ENCODE assay signal across 23 cellular contexts in genomic region chr11:47314992-47315391, GRCh38. TPM values are rescaled to one million over a fixed set of nuclear protein-coding genes. Genes with fewer than 3 reads are reported as not detected.
"Had no signal": no experiment of that assay in that cellular context is flagged by ENCODE, and none has a peak within 500 bp of the region (broad histone marks: within the 10 kb centered on the region; RNA-seq: fewer than 3 reads in every experiment).

No MANE protein-coding gene starts in this region.

- H3K27me3 Mint-ChIP-seq: activated CD4-positive, alpha-beta memory T cell treated with anti-CD3 and anti-CD28 coated beads, Interleukin-2, amount 10 ng/mL, durations not matched to agents 7 days and 5 days; activated CD8-positive, alpha-beta memory T cell treated with anti-CD3 and anti-CD28 coated beads, Interleukin-2, amount 10 ng/mL, durations not matched to agents 7 days and 5 days; activated naive CD8-positive, alpha-beta T cell treated with anti-CD3 and anti-CD28 coated beads, Interleukin-2, amount 50 U/mL, for 24 hours; brain; progenitor cell of endocrine pancreas had no signal

- H3K9me3 ChIP-seq: tibial artery had no signal

- H3K9me3 Mint-ChIP-seq: activated CD4-positive, alpha-beta memory T cell treated with anti-CD3 and anti-CD28 coated beads, Interleukin-2, amount 10 ng/mL, durations not matched to agents 7 days and 5 days; activated naive CD8-positive, alpha-beta T cell treated with anti-CD3 and anti-CD28 coated beads, Interleukin-2, amount 50 U/mL, for 24 hours; activated T-helper 2 cell treated with anti-CD3 and anti-CD28 coated beads, Interferon-gamma antibody, Interleukin-2, Interleukin-4, amounts not matched to agents 10 μg/mL and 5 μg/mL and 100 μg/mL, durations not matched to agents 14 hours and 24 hours and 36 hours; brain; nephron had no signal

- H3K4me1 Mint-ChIP-seq: brain, nephron had no signal

- H3K27me3 ChIP-seq: tibial artery had no signal

- H3K27ac ChIP-seq: tibial artery had no signal

- H3K4me3 ChIP-seq: lung, tibial artery had no signal

- H3K4me1 ChIP-seq: tibial artery had no signal

- H3K27ac Mint-ChIP-seq: activated CD4-positive, alpha-beta memory T cell treated with anti-CD3 and anti-CD28 coated beads, Interleukin-2, amount 10 ng/mL, durations not matched to agents 7 days and 5 days; activated CD8-positive, alpha-beta memory T cell treated with anti-CD3 and anti-CD28 coated beads, Interleukin-2, amount 10 ng/mL, durations not matched to agents 7 days and 5 days; activated naive CD8-positive, alpha-beta T cell treated with anti-CD3 and anti-CD28 coated beads, Interleukin-2, amount 50 U/mL, for 24 hours; activated T-helper 2 cell treated with anti-CD3 and anti-CD28 coated beads, Interferon-gamma antibody, Interleukin-2, Interleukin-4, amounts not matched to agents 10 μg/mL and 5 μg/mL and 100 μg/mL, durations not matched to agents 14 hours and 24 hours and 36 hours; nephron; progenitor cell of endocrine pancreas had no signal

- H3K4me3 Mint-ChIP-seq: activated CD4-positive, alpha-beta memory T cell treated with anti-CD3 and anti-CD28 coated beads, Interleukin-2, amount 10 ng/mL, durations not matched to agents 7 days and 5 days; activated CD8-positive, alpha-beta memory T cell treated with anti-CD3 and anti-CD28 coated beads, Interleukin-2, amount 10 ng/mL, durations not matched to agents 7 days and 5 days; activated naive CD8-positive, alpha-beta T cell treated with anti-CD3 and anti-CD28 coated beads, Interleukin-2, amount 50 U/mL, for 24 hours; brain; nephron had no signal

- ATAC-seq: activated CD8-positive, alpha-beta memory T cell treated with anti-CD3 and anti-CD28 coated beads, Interleukin-2, amount 10 ng/mL, durations not matched to agents 7 days and 5 days; activated naive CD8-positive, alpha-beta T cell treated with anti-CD3 and anti-CD28 coated beads, Interleukin-2, amount 50 U/mL, for 24 hours; esophagus mucosa; left lobe of liver had no signal

- DNase-seq: activated CD4-positive, alpha-beta memory T cell treated with anti-CD3 and anti-CD28 coated beads, Interleukin-2, amount 10 ng/mL, durations not matched to agents 7 days and 5 days; activated CD4-positive, alpha-beta T cell treated with anti-CD3 and anti-CD28 coated beads for 48 hours; activated CD4-positive, CD25-positive, alpha-beta regulatory T cell; activated CD8-positive, alpha-beta memory T cell treated with anti-CD3 and anti-CD28 coated beads, Interleukin-2, amount 10 ng/mL, durations not matched to agents 7 days and 5 days; activated naive CD4-positive, alpha-beta T cell treated with Interleukin-2 at 50 U/mL for 16 hours; activated naive CD8-positive, alpha-beta T cell treated with anti-CD3 and anti-CD28 coated beads, Interleukin-2, amount 50 U/mL, for 24 hours; anterior cingulate cortex; cortex of kidney; midbrain; stimulated activated CD4-positive, alpha-beta T cell treated with anti-CD3 and anti-CD28 coated beads, Interleukin-12 subunit alpha, Interleukin-12 subunit beta, amount 100 ng/mL, for 4 hours; stimulated activated CD4-positive, alpha-beta T cell treated with anti-CD3 and anti-CD28 coated beads, Interleukin-1b, Interleukin-23, amount 100 ng/mL, for 48 hours; stimulated activated naive CD4-positive, alpha-beta T cell treated with Interleukin-2 at 50 U/mL for 16 hours had no signal

RNA-seq across cellular contexts. Expression of gene MYBPC3, which starts 37.5 kb away (rescaled TPM):
- total RNA-seq: activated CD4-positive, alpha-beta memory T cell treated with anti-CD3 and anti-CD28 coated beads, Interleukin-2, amount 10 ng/mL, durations not matched to agents 7 days and 5 days; activated CD8-positive, alpha-beta memory T cell treated with anti-CD3 and anti-CD28 coated beads, Interleukin-2, amount 10 ng/mL, durations not matched to agents 7 days and 5 days; activated T-helper 2 cell treated with anti-CD3 and anti-CD28 coated beads, Interferon-gamma antibody, Interleukin-2, Interleukin-4, amounts not matched to agents 10 μg/mL and 5 μg/mL and 100 μg/mL, durations not matched to agents 14 hours and 24 hours and 36 hours; esophagus mucosa; fibroblast of villous mesenchyme; urinary bladder had no signal
- polyA plus RNA-seq: keratinocyte had no signal
